7 cellular contexts compared by ENCODE assay signal in genomic region chr2:130597989-130598388, GRCh38. TPM values are rescaled to one million over a fixed set of nuclear protein-coding genes. Genes with fewer than 3 reads are reported as not detected.
"Had no signal": no experiment of that assay in that cellular context is flagged by ENCODE, and none has a peak within 500 bp of the region (broad histone marks: within the 10 kb centered on the region; RNA-seq: fewer than 3 reads in every experiment).

No MANE protein-coding gene starts in this region.

RNA-seq across cellular contexts. Expression of gene CFC1, which starts 1.4 kb away (rescaled TPM):
- total RNA-seq: GM23248, HFFc6, HT1080, IMR-90, K562 had no signal
- polyA plus RNA-seq: GM23248, IMR-90, K562 had no signal

RNA-seq across cellular contexts. Expression of gene POTEJ, which starts 13.3 kb away (rescaled TPM):
- total RNA-seq: GM23248, H4, H7, HFFc6, HT1080, IMR-90, K562 had no signal
- polyA plus RNA-seq: GM23248, IMR-90, K562 had no signal
